In the genomic region with DNA sequence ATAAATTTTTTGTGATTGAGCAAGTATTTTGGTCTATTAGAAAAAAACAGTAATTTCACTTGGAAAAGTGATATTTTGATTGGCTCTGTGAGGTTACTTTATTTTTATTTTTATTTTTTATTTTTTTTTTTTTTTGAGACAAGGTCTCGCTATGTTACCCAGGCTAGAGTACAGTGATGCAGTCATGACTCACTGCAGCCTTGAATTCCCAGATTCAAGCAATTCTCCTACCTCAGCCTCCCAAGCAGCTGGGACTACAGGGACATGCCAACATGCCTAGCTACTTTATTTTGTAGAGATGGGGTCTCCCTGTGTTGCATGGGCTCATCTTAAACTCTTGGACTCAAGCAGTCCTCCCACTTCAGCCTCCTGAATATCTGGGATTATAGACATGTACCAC, we compare ENCODE assay signal across 1 cellular context.
A peak's percentile ranks its signal among the peaks of the same experiment; 100 is the strongest.
TF ChIP-seq lines count a peak whose summit lies in the region.

No MANE protein-coding gene starts in this region.

TF ChIP-seq in HEK293, 187 proteins besides CTCF, POLR2A, EP300 and RAD21:
- 0 out of 2 replicates have a peak, but pooled peaks have one; percentile 35 for TF ChIP-seq ZNF362 (tag by site-specific recombination; IDR thresholded peaks at IDR 0.05)
- no peak for TF ChIP-seq ZNF292 (tag by site-specific recombination; IDR thresholded peaks at IDR 0.05; ENCODE audit: borderline replicate concordance, low read depth)
TF ChIP-seq in HEK293: peak in this region for 1.
